8 cellular contexts compared by ENCODE assay signal in genomic region chr10:72320676-72321247, GRCh38. TPM values are rescaled to one million over a fixed set of nuclear protein-coding genes. Genes with fewer than 3 reads are reported as not detected.
DNase-seq lines count a peak whose midpoint lies in the region; ATAC-seq, FAIRE-seq and TF ChIP-seq lines count a peak whose summit lies in the region.

No MANE protein-coding gene starts in this region.

- peak overlapping the region; percentile 99 for H3K27ac ChIP-seq in PC-9

- no peak for FAIRE-seq in HTR-8/SVneo (lab: Jason Lieb, UNC)

- no peaks in the 10 kb centered on the region for H4K20me1 ChIP-seq in PC-9 (ENCODE audit: insufficient read depth)

- CTCF ChIA-PET in PC-9 (lab: Charles Lee), result interaction anchor here (0.9 to 1.1 kb wide), 2 partner anchors 11 to 46 kb away, joined by 4 to 13 read pairs; no protein-coding TSS in a partner anchor

- no peak for TF ChIP-seq CTCF in PC-9 (conservative IDR thresholded peaks at IDR 0.05)

- POLR2A ChIA-PET in PC-9 (lab: Charles Lee; ENCODE audit: unreplicated experiment), result interaction anchor here (0.7 to 1.2 kb wide), 5 partner anchors 10 to 150 kb away, joined by 3 to 13 read pairs (median 5); partner anchors contain the start of gene DDIT4

- BruUV-seq in PC-9 (replicated peaks; lab: Mats Ljungman, UMichigan), result no TSS peak

- H3F3A ChIP-seq in PC-9 (ENCODE audit: insufficient read depth, low read depth), result peaks cover 73% of the 10 kb centered on the region

- H3K4me3 ChIP-seq in PC-9, result peak overlapping the region; percentile 59; the same call in 1 of the 2 replicates

- H3K27me3 ChIP-seq in PC-9 (ENCODE audit: insufficient read depth, low read depth), result no peaks in the 10 kb centered on the region

- H3K9me2 ChIP-seq in PC-9 (ENCODE audit: insufficient read depth), result no peaks in the 10 kb centered on the region

- intact Hi-C loops in PC-9 (cut with micrococcal nuclease; ENCODE audit: unreplicated experiment), result loop anchor here (1.0 to 2.0 kb wide), 4 partner anchors 11 to 240 kb away; partner anchors contain the start of gene DDIT4

- no peaks in the 10 kb centered on the region for H3K9me3 ChIP-seq in PC-9 (ENCODE audit: insufficient read depth, low read depth)

- ATAC-seq in GM21529 (IDR thresholded peaks at IDR 0.05; ENCODE audit: unreplicated experiment), result peak; percentile 72

- no peaks in the 10 kb centered on the region for H3K36me3 ChIP-seq in PC-9 (ENCODE audit: low read depth)

- H3K4me2 ChIP-seq in PC-9, result peak overlapping the region; percentile 88

- H3K79me2 ChIP-seq in PC-9 (ENCODE audit: low read depth), result no peaks in the 10 kb centered on the region

- DNase-seq in ELF-1 (ENCODE audit: low read depth, low spot score), result peak; percentile 90
- peak; percentile 84 for DNase-seq in HTR-8/SVneo (ENCODE audit: insufficient read length, low spot score)
- DNase-seq in PC-9, result peak; percentile 83 to 97
- peak; percentile 46 for DNase-seq in activated T-helper 1 cell treated with Interleukin-2 at 50 U/mL for 16 hours (ENCODE audit: low read depth)
- peak; percentile 99 for DNase-seq in fibroblast of peridontal ligament (ENCODE audit: extremely low read depth)
- peak; percentile 59 for DNase-seq in occipital lobe (lab: John Stamatoyannopoulos, UW)
- no peak for DNase-seq in cerebellar nuclear complex (lab: John Stamatoyannopoulos, UW)

- no peak overlapping the region for H2AFZ ChIP-seq in PC-9

- peaks cover 95% of the 10 kb centered on the region for H3K4me1 ChIP-seq in PC-9 (replicated peaks; ENCODE audit: insufficient read depth)

RNA-seq across cellular contexts. Expression of gene DNAJB12, which starts 34.0 kb away (rescaled TPM):
- 37.0 and 46.9 TPM in 2 replicates for total RNA-seq in PC-9 (2021)
- 12.2 TPM for total RNA-seq in occipital lobe

RNA-seq across cellular contexts. Expression of gene DDIT4, which starts 47.0 kb away (rescaled TPM):
- 178 and 212 TPM in 2 replicates for total RNA-seq in PC-9 (2021)
- 30.6 TPM for total RNA-seq in occipital lobe

Comparison
In these comparisons a context has a peak if more than half of its experiments do, and no peak if none do; other contexts are left out.
1. DNase-seq: peak in ELF-1 (single experiment), HTR-8/SVneo (single experiment), PC-9 (2 of 2), activated T-helper 1 cell treated with Interleukin-2 at 50 U/mL for 16 hours (single experiment), fibroblast of peridontal ligament (single experiment) and occipital lobe (single experiment); none in cerebellar nuclear complex (0 of 2).